Comparison of ENCODE assay signal across 23 cellular contexts in genomic region chr9:123263227-123263626, GRCh38.
"Had no signal": no experiment of that assay in that cellular context is flagged by ENCODE, and none has a peak within 500 bp of the region (broad histone marks: within the 10 kb centered on the region; RNA-seq: fewer than 3 reads in every experiment).

No MANE protein-coding gene starts in this region.

- ATAC-seq: activated CD8-positive, alpha-beta T cell treated with anti-CD3 and anti-CD28 coated beads, Interleukin-2, amount 10 ng/mL, durations not matched to agents 7 days and 5 days; activated T-helper 17 cell treated with anti-CD3 and anti-CD28 coated beads, Interleukin-2, amount 50 U/mL, for 72 hours; left lobe of liver; lower lobe of right lung; naive thymus-derived CD4-positive, alpha-beta T cell had no signal

- H3K4me1 ChIP-seq: lower lobe of right lung had no signal

- H3K9me3 ChIP-seq: lower lobe of right lung, spleen, thoracic aorta, upper lobe of left lung had no signal

- H3K27ac Mint-ChIP-seq: activated CD8-positive, alpha-beta T cell treated with anti-CD3 and anti-CD28 coated beads, Interleukin-2, amount 10 ng/mL, durations not matched to agents 7 days and 5 days; activated naive CD8-positive, alpha-beta T cell treated with anti-CD3 and anti-CD28 coated beads for 36 hours; activated T-cell treated with anti-CD3 and anti-CD28 coated beads, Interleukin-2, amount 50 U/mL, for 24 hours; activated T-helper 17 cell treated with anti-CD3 and anti-CD28 coated beads, Interleukin-2, amount 50 U/mL, for 72 hours; immature natural killer cell; naive thymus-derived CD4-positive, alpha-beta T cell had no signal

- H3K4me3 ChIP-seq: lower lobe of right lung, spleen, thoracic aorta, upper lobe of left lung had no signal

- H3K27me3 ChIP-seq: spleen, upper lobe of left lung had no signal

- FAIRE-seq: astrocyte, colon, endothelial cell of umbilical vein had no signal

- H3K36me3 ChIP-seq: lower lobe of right lung, spleen, thoracic aorta, upper lobe of left lung had no signal

- H3K36me3 Mint-ChIP-seq: immature natural killer cell had no signal

- H3K27ac ChIP-seq: lower lobe of right lung, spleen, thoracic aorta, upper lobe of left lung had no signal

- DNase-seq: activated CD4-positive, alpha-beta T cell treated with anti-CD3 and anti-CD28 coated beads for 1 hour; activated CD4-positive, alpha-beta T cell treated with anti-CD3 and anti-CD28 coated beads, Interleukin-2, amount 50 U/mL, for 1 hour; activated CD8-positive, alpha-beta T cell treated with anti-CD3 and anti-CD28 coated beads, Interleukin-2, amount 10 ng/mL, durations not matched to agents 7 days and 5 days; activated naive CD4-positive, alpha-beta T cell; activated naive CD8-positive, alpha-beta T cell treated with anti-CD3 and anti-CD28 coated beads for 36 hours; activated T-cell treated with anti-CD3 and anti-CD28 coated beads, Interleukin-2, amount 50 U/mL, for 24 hours; central memory CD4-positive, alpha-beta T cell; effector memory CD4-positive, alpha-beta T cell; foreskin melanocyte; immature natural killer cell; lower lobe of right lung; naive thymus-derived CD4-positive, alpha-beta T cell; spleen; stimulated activated CD4-positive, alpha-beta T cell treated with anti-CD3 and anti-CD28 coated beads, Interleukin-4, amount 100 ng/mL, for 1 hour; stimulated activated naive CD4-positive, alpha-beta T cell treated with Interleukin-2 at 50 U/mL for 16 hours; upper lobe of left lung had no signal

- H3K9me3 Mint-ChIP-seq: activated naive CD8-positive, alpha-beta T cell treated with anti-CD3 and anti-CD28 coated beads for 36 hours; activated T-cell treated with anti-CD3 and anti-CD28 coated beads, Interleukin-2, amount 50 U/mL, for 24 hours; activated T-helper 17 cell treated with anti-CD3 and anti-CD28 coated beads, Interleukin-2, amount 50 U/mL, for 72 hours; immature natural killer cell; naive thymus-derived CD4-positive, alpha-beta T cell had no signal

- H3K27me3 Mint-ChIP-seq: activated naive CD8-positive, alpha-beta T cell treated with anti-CD3 and anti-CD28 coated beads for 36 hours; activated T-cell treated with anti-CD3 and anti-CD28 coated beads, Interleukin-2, amount 50 U/mL, for 24 hours; activated T-helper 17 cell treated with anti-CD3 and anti-CD28 coated beads, Interleukin-2, amount 50 U/mL, for 72 hours; progenitor cell of endocrine pancreas had no signal

- H3K4me3 Mint-ChIP-seq: activated CD8-positive, alpha-beta T cell treated with anti-CD3 and anti-CD28 coated beads, Interleukin-2, amount 10 ng/mL, durations not matched to agents 7 days and 5 days; activated naive CD8-positive, alpha-beta T cell treated with anti-CD3 and anti-CD28 coated beads for 36 hours; activated T-cell treated with anti-CD3 and anti-CD28 coated beads, Interleukin-2, amount 50 U/mL, for 24 hours; activated T-helper 17 cell treated with anti-CD3 and anti-CD28 coated beads, Interleukin-2, amount 50 U/mL, for 72 hours; immature natural killer cell; naive thymus-derived CD4-positive, alpha-beta T cell had no signal
